ENCODE assay signal across 13 cellular contexts in genomic region chrX:19040373-19040772, GRCh38. TPM values are rescaled to one million over a fixed set of nuclear protein-coding genes. Genes with fewer than 3 reads are reported as not detected.
DNase-seq lines count a peak whose midpoint lies in the region; TF ChIP-seq lines count a peak whose summit lies in the region.
"Had no signal": no experiment of that assay in that cellular context is flagged by ENCODE, and none has a peak within 500 bp of the region (broad histone marks: within the 10 kb centered on the region; RNA-seq: fewer than 3 reads in every experiment).

No MANE protein-coding gene starts in this region.

- intact Hi-C loops in adrenal gland (cut with DNase I) = no loop called here
- intact Hi-C loops in ascending aorta (cut with DNase I) = no loop called here

- no peak overlapping the region for H3K4ac ChIP-seq in H9 (ENCODE audit: low read depth, low read length)

- H3K23ac ChIP-seq in H9 (ENCODE audit: insufficient read length, low read depth, low read length) = no peak overlapping the region

- no peak overlapping the region for H3K27ac Mint-ChIP-seq in H9
- H3K27ac Mint-ChIP-seq: naive B cell had no signal

- no peak overlapping the region for H3K9ac ChIP-seq in H9 (ENCODE audit: extremely low read depth, insufficient read length, low read length)

- no peak overlapping the region for H2AFZ ChIP-seq in H9 (ENCODE audit: low read length)

- no peak for TF ChIP-seq POLR2A in adrenal gland (IDR thresholded peaks at IDR 0.05)

- H3K4me1 ChIP-seq in H9 (ENCODE audit: insufficient read depth, low read length) = no peaks in the 10 kb centered on the region
- H3K4me1 ChIP-seq in adrenal gland (replicated peaks in 1 of 2) = no peaks in the 10 kb centered on the region
- no peaks in the 10 kb centered on the region for H3K4me1 ChIP-seq in ascending aorta

- no peak overlapping the region for H2BK12ac ChIP-seq in H9 (ENCODE audit: insufficient read length, low read depth, low read length)

- no peaks in the 10 kb centered on the region for H4K20me1 ChIP-seq in H9 (ENCODE audit: control insufficient read depth, insufficient read depth, insufficient read length)

- H3K36me3 ChIP-seq in adrenal gland (replicated peaks in 1 of 2) = no peaks in the 10 kb centered on the region
- H3K36me3 ChIP-seq in kidney epithelial cell (ENCODE audit: control insufficient read depth, insufficient read depth, low read length) = no peaks in the 10 kb centered on the region
- no peaks in the 10 kb centered on the region for H3K36me3 ChIP-seq in ascending aorta

- H4K8ac ChIP-seq in H9 (replicated peaks; ENCODE audit: insufficient read length, low read depth, low read length) = no peak overlapping the region

- no peak overlapping the region for H3K4me3 Mint-ChIP-seq in H9
- H3K4me3 Mint-ChIP-seq: naive B cell had no signal

- no peak overlapping the region for H2BK15ac ChIP-seq in H9 (ENCODE audit: low read depth, low read length)

- peaks cover 47 to 54% of the 10 kb centered on the region in 2 experiments for H3K9me3 Mint-ChIP-seq in H9

- no peak overlapping the region for H3T11ph ChIP-seq in H9 (ENCODE audit: low read length)

- H3K23me2 ChIP-seq in H9 (ENCODE audit: insufficient read length, low read depth, low read length, poor library complexity, severe bottlenecking) = no peaks in the 10 kb centered on the region

- no peaks in the 10 kb centered on the region for H3K4me1 Mint-ChIP-seq in H9
- H3K4me1 Mint-ChIP-seq: naive B cell had no signal

- H2BK120ac ChIP-seq in H9 (ENCODE audit: low read depth, low read length, poor library complexity, severe bottlenecking) = no peak overlapping the region

- no peak overlapping the region for H3K18ac ChIP-seq in H9 (ENCODE audit: insufficient read length, low read depth, low read length)

- no peak overlapping the region for H3K14ac ChIP-seq in H9 (ENCODE audit: insufficient read depth, low read length)

- H3K79me1 ChIP-seq in H9 (ENCODE audit: insufficient read depth, low read depth, low read length, poor library complexity, severe bottlenecking) = no peaks in the 10 kb centered on the region

- no peaks in the 10 kb centered on the region for H3K27me3 Mint-ChIP-seq in H9 (ENCODE audit: low read depth)

- peak; percentile 22 for TF ChIP-seq CTCF in AG09319 (IDR thresholded peaks at IDR 0.05; ENCODE audit: low read depth, low read length)
- TF ChIP-seq CTCF in H9 (conservative IDR thresholded peaks at IDR 0.05) = peak; percentile 64
- peak; percentile 7 to 35 (median 18) for TF ChIP-seq CTCF in adrenal gland (IDR thresholded peaks at IDR 0.05)
- peak; percentile 10 for TF ChIP-seq CTCF in kidney epithelial cell (IDR thresholded peaks at IDR 0.05; ENCODE audit: insufficient read depth, low read length, poor library complexity, severe bottlenecking)
- peak in 1 of 3 experiments; percentile 29 for TF ChIP-seq CTCF in ascending aorta (IDR thresholded peaks at IDR 0.05)

- no CpG with 5 or more reads among the region's 3 CpGs for WGBS in H9 (ENCODE audit: extremely low coverage, insufficient read length, low lambda C conversion rate)
- 26 to 32% (median 29%) methylated on average over 3 of the region's 3 CpGs for WGBS in adrenal gland, 4 donors

- H4K91ac ChIP-seq in H9 (ENCODE audit: insufficient read length, low read depth, low read length) = no peak overlapping the region

- H4K5ac ChIP-seq in H9 (ENCODE audit: insufficient read length, low read depth, low read length) = no peak overlapping the region

- H3K27me3 ChIP-seq in H9 (ENCODE audit: insufficient read depth, low read length) = no peaks in the 10 kb centered on the region
- no peaks in the 10 kb centered on the region for H3K27me3 ChIP-seq in adrenal gland
- no peaks in the 10 kb centered on the region for H3K27me3 ChIP-seq in kidney epithelial cell (ENCODE audit: control insufficient read depth, insufficient read depth, low read length)
- H3K27me3 ChIP-seq in ascending aorta = no peaks in the 10 kb centered on the region

- no peak overlapping the region for H3K56ac ChIP-seq in H9 (ENCODE audit: insufficient read length, low read depth, low read length)

- DNase-seq in AG09319 (ENCODE audit: extremely low read depth, low read depth) = no peak
- DNase-seq in H9 = no peak
- no peak for DNase-seq in adrenal gland
- DNase-seq in kidney epithelial cell (ENCODE audit: low read depth) = no peak
- no peak for DNase-seq in SHP77 treated with DMSO at 0.1 percent for 48 hours (lab: John Stamatoyannopoulos, UW)
- DNase-seq in stimulated activated naive CD4-positive, alpha-beta T cell (lab: John Stamatoyannopoulos, UW) = no peak
- DNase-seq in effector CD4-positive, alpha-beta T cell = no peak
- no peak for DNase-seq in ascending aorta (ENCODE audit: low spot score in 2 of 2)
- DNase-seq: activated T-cell treated with anti-CD3 and anti-CD28 coated beads, Interleukin-2, amount 50 U/mL, for 48 hours; DMS79; naive B cell; NK-92 treated with Interleukin-12 subunit alpha and Interleukin-12 subunit beta, amount 100 ng/mL, for 24 hours; stimulated activated CD4-positive, alpha-beta T cell treated with anti-CD3 and anti-CD28 coated beads, Interleukin-4, amount 100 ng/mL, for 1 hour had no signal

- H3K4me2 ChIP-seq in H9 (ENCODE audit: insufficient read depth, insufficient read length, low read length) = no peak overlapping the region

- H2BK20ac ChIP-seq in H9 (ENCODE audit: low read depth, low read length, poor library complexity, severe bottlenecking) = no peak overlapping the region

- H2BK5ac ChIP-seq in H9 (ENCODE audit: insufficient read length, low read length) = no peak overlapping the region

- H3K27ac ChIP-seq in H9 (ENCODE audit: insufficient read length, low read depth, low read length) (no peak overlapping the region), adrenal gland (no peak overlapping the region), ascending aorta (no peak overlapping the region)

- no peaks in the 10 kb centered on the region for H3K9me3 ChIP-seq in H9 (ENCODE audit: control insufficient read depth, low read depth, low read length)
- no peaks in the 10 kb centered on the region for H3K9me3 ChIP-seq in adrenal gland (replicated peaks in 1 of 3)
- H3K9me3 ChIP-seq in ascending aorta = no peaks in the 10 kb centered on the region

- H3K79me2 ChIP-seq in H9 (ENCODE audit: insufficient read depth, low read length) = no peaks in the 10 kb centered on the region

- H2AK5ac ChIP-seq in H9 (ENCODE audit: insufficient read length, low read length) = no peak overlapping the region

- H3K36me3 Mint-ChIP-seq in H9 (ENCODE audit: insufficient read depth in 1 of 3, low read depth in 3 of 3) = peaks cover 0 to 9% (median 5%) of the 10 kb centered on the region in 3 experiments; a peak in 5 of 7 replicates
- H3K36me3 Mint-ChIP-seq: naive B cell had no signal

- H3K4me3 ChIP-seq in adrenal gland (no peak overlapping the region), kidney epithelial cell (ENCODE audit: low read depth, low read length) (no peak overlapping the region), ascending aorta (no peak overlapping the region)

RNA-seq across cellular contexts. Expression of gene PHKA2, which starts 56.5 kb away (rescaled TPM):
- total RNA-seq in H9 (2021) (22.0 and 24.2 TPM in 2 replicates), adrenal gland (10 to 100 TPM; 15.3 to 51.8 (median 26.8) TPM), kidney epithelial cell (13.8 and 18.1 TPM in 2 replicates), ascending aorta (16.0 TPM)
- 10 to 100 TPM; 11.7 to 63.8 (median 52.8) TPM for polyA plus RNA-seq in adrenal gland
